ENCODE assay signal across 17 cellular contexts in the genomic region with DNA sequence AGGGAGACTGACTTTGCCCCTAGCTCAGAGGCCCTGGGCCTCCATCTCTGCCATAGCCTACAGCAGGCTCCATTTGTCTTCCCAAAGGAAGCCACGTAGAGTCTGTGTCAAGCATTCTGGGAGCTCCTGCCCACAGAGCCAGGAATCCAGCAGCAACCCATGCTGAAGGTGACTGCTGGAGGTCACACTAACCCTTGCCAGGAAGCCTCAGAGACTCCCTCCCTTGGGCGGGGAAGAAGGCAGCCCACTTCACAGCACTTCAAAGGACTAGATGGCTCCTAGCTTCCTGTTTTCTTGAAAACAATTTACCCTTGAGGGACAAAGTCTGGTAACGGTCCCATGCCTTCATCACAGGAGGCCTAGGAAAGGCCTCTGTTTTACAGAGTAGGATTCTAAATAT. TPM values are rescaled to one million over a fixed set of nuclear protein-coding genes. Genes with fewer than 3 reads are reported as not detected.
DNase-seq lines count a peak whose midpoint lies in the region; TF ChIP-seq lines count a peak whose summit lies in the region.
"Had no signal": no experiment of that assay in that cellular context is flagged by ENCODE, and none has a peak within 500 bp of the region (broad histone marks: within the 10 kb centered on the region; RNA-seq: fewer than 3 reads in every experiment).

No MANE protein-coding gene starts in this region.

- DNase-seq in activated CD4-positive, alpha-beta T cell treated with anti-CD3 and anti-CD28 coated beads, Interleukin-2, amount 10 ng/mL, durations not matched to agents 7 days and 5 days = peak; percentile 14
- DNase-seq in activated CD4-positive, alpha-beta T cell treated with anti-CD3 and anti-CD28 coated beads for 4 hours = no peak
- no peak for DNase-seq in caudate nucleus (lab: John Stamatoyannopoulos, UW)
- peak; percentile 46 for DNase-seq in mesendoderm
- DNase-seq in thyroid gland = peak in 1 of 2 donors; percentile 17
- DNase-seq in activated CD8-positive, alpha-beta memory T cell treated with anti-CD3 and anti-CD28 coated beads, Interleukin-2, amount 50 U/mL, for 4 hours = no peak
- no peak for DNase-seq in ureter (ENCODE audit: low spot score)
- no peak for DNase-seq in GF-D8 (lab: John Stamatoyannopoulos, UW)
- DNase-seq: body of pancreas; DMS79 treated with DMSO at 0.1 percent for 48 hours; GOT3; NCI-H146; NCI-H524; stimulated activated CD4-positive, alpha-beta T cell treated with anti-CD3 and anti-CD28 coated beads, Interleukin-15, amount 100 ng/mL, for 24 hours had no signal

- no peak overlapping the region for H2BK5ac ChIP-seq in mesendoderm (ENCODE audit: low read length)

- intact Hi-C loops in thyroid gland (cut with DNase I) = loop anchor here (10.0 kb wide), 1 partner anchor 60 kb away; no protein-coding TSS in a partner anchor

- no peak overlapping the region for H2AK5ac ChIP-seq in mesendoderm (ENCODE audit: low read length)

- no peaks in the 10 kb centered on the region for H3K9me3 Mint-ChIP-seq in activated CD4-positive, alpha-beta T cell treated with anti-CD3 and anti-CD28 coated beads, Interleukin-2, amount 10 ng/mL, durations not matched to agents 7 days and 5 days

- H3K9me3 ChIP-seq in thyroid gland = no peaks in the 10 kb centered on the region
- H3K9me3 ChIP-seq: body of pancreas, SJSA1 had no signal

- H3K36me3 ChIP-seq in mesendoderm (ENCODE audit: control insufficient read depth, insufficient read depth, low read length) (no peaks in the 10 kb centered on the region), thyroid gland (no peaks in the 10 kb centered on the region)
- H3K36me3 ChIP-seq: SJSA1 had no signal

- H3K4me2 ChIP-seq in mesendoderm (ENCODE audit: low read length) = no peak overlapping the region

- no peak overlapping the region for H4K5ac ChIP-seq in mesendoderm (ENCODE audit: low read length)

- no peaks in the 10 kb centered on the region for H3K27me3 Mint-ChIP-seq in activated CD4-positive, alpha-beta T cell treated with anti-CD3 and anti-CD28 coated beads, Interleukin-2, amount 10 ng/mL, durations not matched to agents 7 days and 5 days

- CTCF ChIA-PET in activated CD4-positive, alpha-beta T cell treated with anti-CD3 and anti-CD28 coated beads, Interleukin-2, amount 10 ng/mL, durations not matched to agents 7 days and 5 days (lab: Charles Lee) = interaction anchor here (0.5 to 1.5 kb wide), 5 partner anchors 15 to 1788 kb away, joined by 3 to 4 read pairs (median 3); no protein-coding TSS in a partner anchor

- peaks cover 29% of the 10 kb centered on the region for H3K4me1 Mint-ChIP-seq in activated CD4-positive, alpha-beta T cell treated with anti-CD3 and anti-CD28 coated beads, Interleukin-2, amount 10 ng/mL, durations not matched to agents 7 days and 5 days

- H3K27ac ChIP-seq in caudate nucleus (ENCODE audit: low read depth, low read length) (peak overlapping the region; percentile 42), mesendoderm (ENCODE audit: low read depth, low read length) (no peak overlapping the region), thyroid gland (peak overlapping the region in 2 of 3 donors; percentile 41 to 49)
- H3K27ac ChIP-seq: SJSA1 had no signal

- no CpG with 5 or more reads among the region's 3 CpGs for WGBS in mesendoderm (ENCODE audit: extremely low coverage, insufficient coverage, low lambda C conversion rate)
- WGBS in thyroid gland, 2 donors = 84% methylated on average over 3 of the region's 3 CpGs

- no peak for TF ChIP-seq CTCF in thyroid gland (IDR thresholded peaks at IDR 0.05)

- TF ChIP-seq POLR2A in thyroid gland (IDR thresholded peaks at IDR 0.05) = no peak

- H3K9ac ChIP-seq in mesendoderm (ENCODE audit: low read length) = no peak overlapping the region

- H2BK15ac ChIP-seq in mesendoderm (replicated peaks; ENCODE audit: low read depth) = no peak overlapping the region

- H3K56ac ChIP-seq in mesendoderm (ENCODE audit: low read length) = no peak overlapping the region

- H3K4me3 ChIP-seq in mesendoderm (ENCODE audit: low read length) (no peak overlapping the region), thyroid gland (replicated peaks in 1 of 3) (no peak overlapping the region)
- H3K4me3 ChIP-seq: body of pancreas, SJSA1 had no signal

- no peak overlapping the region for H3K18ac ChIP-seq in mesendoderm (ENCODE audit: low read length)

- no peak overlapping the region for H3K4ac ChIP-seq in mesendoderm (ENCODE audit: low read depth, low read length)

- no peak overlapping the region for H3K23ac ChIP-seq in mesendoderm (ENCODE audit: low read length)

- H2BK120ac ChIP-seq in mesendoderm (ENCODE audit: low read depth, low read length) = no peak overlapping the region

- H3K27ac Mint-ChIP-seq in activated CD4-positive, alpha-beta T cell treated with anti-CD3 and anti-CD28 coated beads, Interleukin-2, amount 10 ng/mL, durations not matched to agents 7 days and 5 days = peak overlapping the region; percentile 76

- no peaks in the 10 kb centered on the region for H3K79me2 ChIP-seq in mesendoderm (ENCODE audit: control insufficient read depth, insufficient read depth, low read length)

- H3K36me3 Mint-ChIP-seq in activated CD4-positive, alpha-beta T cell treated with anti-CD3 and anti-CD28 coated beads, Interleukin-2, amount 10 ng/mL, durations not matched to agents 7 days and 5 days (ENCODE audit: low read depth) = peaks cover 7% of the 10 kb centered on the region

- POLR2A ChIA-PET in activated CD4-positive, alpha-beta T cell treated with anti-CD3 and anti-CD28 coated beads, Interleukin-2, amount 10 ng/mL, durations not matched to agents 7 days and 5 days (lab: Charles Lee) = no interaction called here

- H3K79me1 ChIP-seq in mesendoderm (ENCODE audit: low read length) = no peaks in the 10 kb centered on the region

- H4K8ac ChIP-seq in mesendoderm (ENCODE audit: low read depth, low read length) = no peak overlapping the region

- H3K4me1 ChIP-seq in mesendoderm (ENCODE audit: control insufficient read depth, low read depth, low read length) (peaks cover 3% of the 10 kb centered on the region), thyroid gland (peaks cover 15 to 34% of the 10 kb centered on the region in 2 donors)
- H3K4me1 ChIP-seq: SJSA1 had no signal

- H3K27me3 ChIP-seq in mesendoderm (ENCODE audit: insufficient read depth, low read length, poor library complexity) = no peaks in the 10 kb centered on the region
- no peaks in the 10 kb centered on the region for H3K27me3 ChIP-seq in thyroid gland
- H3K27me3 ChIP-seq: body of pancreas, SJSA1 had no signal

- no peak overlapping the region for H3K4me3 Mint-ChIP-seq in activated CD4-positive, alpha-beta T cell treated with anti-CD3 and anti-CD28 coated beads, Interleukin-2, amount 10 ng/mL, durations not matched to agents 7 days and 5 days

RNA-seq across cellular contexts. Expression of a gene that starts 1.7 kb away (rescaled TPM):
- total RNA-seq in activated CD4-positive, alpha-beta T cell treated with anti-CD3 and anti-CD28 coated beads, Interleukin-2, amount 10 ng/mL, durations not matched to agents 7 days and 5 days = not detected
- 1.8 TPM for polyA plus RNA-seq in mesendoderm (2013, experiment 1 of 2)
- 1.5 TPM for polyA plus RNA-seq in mesendoderm (2013, experiment 2 of 2)
- total RNA-seq in thyroid gland = 10 to 100 TPM in 2 of 4 donors, 1 to 10 TPM in 2; 1.7 to 24.4 (median 16.1) TPM
- 6.6 TPM for total RNA-seq in ureter
- total RNA-seq: A673; CD4-positive, CD25-positive, alpha-beta regulatory T cell; SJSA1 had no signal

Comparison
In these comparisons a context has a peak if more than half of its experiments do, and no peak if none do; other contexts are left out.
1. DNase-seq: peak in activated CD4-positive, alpha-beta T cell treated with anti-CD3 and anti-CD28 coated beads, Interleukin-2, amount 10 ng/mL, durations not matched to agents 7 days and 5 days (single experiment) and mesendoderm (single experiment); none in activated CD4-positive, alpha-beta T cell treated with anti-CD3 and anti-CD28 coated beads for 4 hours (0 of 2), caudate nucleus (0 of 61), activated CD8-positive, alpha-beta memory T cell treated with anti-CD3 and anti-CD28 coated beads, Interleukin-2, amount 50 U/mL, for 4 hours (single experiment), ureter (single experiment) and GF-D8 (single experiment).